ENCODE assay signal across 23 cellular contexts in the genomic region with DNA sequence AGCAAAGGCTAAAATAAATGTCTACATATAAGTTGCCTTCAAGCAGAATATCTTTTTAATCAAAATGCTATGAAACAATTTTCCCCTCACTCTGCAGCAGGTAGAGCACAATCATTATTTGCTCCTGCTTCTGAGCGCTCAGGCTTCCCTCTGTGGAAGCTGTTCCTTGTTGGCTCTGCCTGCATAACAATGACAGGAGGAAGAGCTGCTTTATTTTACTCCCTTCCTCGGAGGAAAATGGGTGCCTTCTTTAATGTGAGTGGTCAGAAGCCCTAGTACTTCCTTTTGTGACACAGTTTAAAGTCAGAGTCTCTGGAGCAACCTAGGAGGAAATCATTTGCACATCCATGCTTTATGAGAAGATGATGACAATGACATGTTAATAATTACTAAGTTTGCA.
DNase-seq lines count a peak whose midpoint lies in the region; ATAC-seq, FAIRE-seq and TF ChIP-seq lines count a peak whose summit lies in the region.
"Had no signal": no experiment of that assay in that cellular context is flagged by ENCODE, and none has a peak within 500 bp of the region (broad histone marks: within the 10 kb centered on the region; RNA-seq: fewer than 3 reads in every experiment).

No MANE protein-coding gene starts in this region.

- no peaks in the 10 kb centered on the region for H3K23me2 ChIP-seq in H1 (ENCODE audit: low read depth, low read length)

- no peak overlapping the region for H3K14ac ChIP-seq in H1 (ENCODE audit: insufficient read length)
- no peak overlapping the region for H3K14ac ChIP-seq in neuronal stem cell (ENCODE audit: low read length)

- no peak overlapping the region for H3K4me3 ChIP-seq in H7 (ENCODE audit: insufficient read depth, low read depth, low read length)
- H3K4me3 ChIP-seq in H1 (ENCODE audit: extremely low read depth in 1 of 4, insufficient read depth in 2 of 4, low read depth in 3 of 4, low read length in 4 of 4), result no peak overlapping the region
- no peak overlapping the region for H3K4me3 ChIP-seq in neuronal stem cell (ENCODE audit: low read length in 2 of 2)
- H3K4me3 ChIP-seq in CD8-positive, alpha-beta T cell (ENCODE audit: low read depth, low read length), result no peak overlapping the region
- H3K4me3 ChIP-seq in GM23248, result no peak overlapping the region
- no peak overlapping the region for H3K4me3 ChIP-seq in CD4-positive, alpha-beta memory T cell (ENCODE audit: low read length in 2 of 2)
- H3K4me3 ChIP-seq: A549; BLaER1 treated with 17β-estradiol and CSF1 and Interleukin-3, amounts not matched to agents 10 nM and 100 nM; GM12878 had no signal

- no peak overlapping the region for H4K8ac ChIP-seq in H1 (ENCODE audit: extremely low read depth, insufficient read depth, low read length)
- no peak overlapping the region for H4K8ac ChIP-seq in neuronal stem cell (ENCODE audit: low read depth, low read length)

- H3K9me3 ChIP-seq in H1 (ENCODE audit: insufficient read depth in 2 of 2, low read depth in 1 of 2, low read length in 1 of 2) (no peaks in the 10 kb centered on the region), neuronal stem cell (replicated peaks in 1 of 2; ENCODE audit: control insufficient read depth in 2 of 2, insufficient read depth in 1 of 2, low read depth in 1 of 2, low read length in 2 of 2) (no peaks in the 10 kb centered on the region), GM23248 (ENCODE audit: low read depth) (no peaks in the 10 kb centered on the region)
- H3K9me3 ChIP-seq in CD8-positive, alpha-beta T cell (ENCODE audit: low read length), result no peaks in the 10 kb centered on the region
- no peaks in the 10 kb centered on the region for H3K9me3 ChIP-seq in CD4-positive, alpha-beta memory T cell (ENCODE audit: control insufficient read depth in 1 of 2, low read length in 2 of 2)
- H3K9me3 ChIP-seq: A549; BE2C; BLaER1 treated with 17β-estradiol and CSF1 and Interleukin-3, amounts not matched to agents 10 nM and 100 nM; Caco-2 had no signal

- no peaks in the 10 kb centered on the region for H3K9me2 ChIP-seq in GM23248 (ENCODE audit: insufficient read depth)

- in situ Hi-C loops in GM23248 (cut with MboI), result no loop called here

- TF ChIP-seq CTCF in H1 (IDR thresholded peaks at IDR 0.05; ENCODE audit: control extremely low read depth in 1 of 3, insufficient read depth in 1 of 3, low read depth in 1 of 3, low read length in 3 of 3), result no peak
- no peak for TF ChIP-seq CTCF in CD8-positive, alpha-beta T cell (IDR thresholded peaks at IDR 0.05)

- H3K23ac ChIP-seq in H1 (ENCODE audit: insufficient read length), result no peak overlapping the region
- no peak overlapping the region for H3K23ac ChIP-seq in neuronal stem cell (ENCODE audit: low read depth, low read length, poor library complexity)

- no peak overlapping the region for H3K27ac ChIP-seq in H1 (ENCODE audit: low read depth, low read length)
- no peak overlapping the region for H3K27ac ChIP-seq in neuronal stem cell (replicated peaks; ENCODE audit: low read length)
- no peak overlapping the region for H3K27ac ChIP-seq in CD8-positive, alpha-beta T cell (ENCODE audit: low read depth, low read length)
- no peak overlapping the region for H3K27ac ChIP-seq in GM23248
- H3K27ac ChIP-seq in CD4-positive, alpha-beta memory T cell (ENCODE audit: low read depth, low read length), result no peak overlapping the region
- H3K27ac ChIP-seq: A549; BLaER1 treated with 17β-estradiol and CSF1 and Interleukin-3, amounts not matched to agents 10 nM and 100 nM had no signal

- no peak overlapping the region for H2AFZ ChIP-seq in H1 (ENCODE audit: low read length)
- H2AFZ ChIP-seq in neuronal stem cell (ENCODE audit: low read length), result peak overlapping the region; percentile 68
- H2AFZ ChIP-seq in GM23248, result no peak overlapping the region

- DNase-seq in H7, result peak; percentile 23
- DNase-seq in H1 (ENCODE audit: low read depth in 1 of 2, low spot score in 2 of 2), result no peak
- DNase-seq in iPS-NIHi7 (ENCODE audit: extremely low spot score), result peak; percentile 24
- no peak for DNase-seq in neuronal stem cell (ENCODE audit: low spot score)
- DNase-seq in CD8-positive, alpha-beta T cell, result no peak
- no peak for DNase-seq in GM23248
- DNase-seq in CD4-positive, alpha-beta memory T cell, result no peak
- DNase-seq: 8988T; ACHN; AML-193; BE2C; Caco-2; CD4-positive, alpha-beta T cell; DMS153; DND-41; HFFc6 had no signal

- intact Hi-C loops in CD8-positive, alpha-beta T cell (cut with DNase I, micrococcal nuclease), result no loop called here
- intact Hi-C loops in CD4-positive, alpha-beta memory T cell (cut with micrococcal nuclease), result no loop called here

- H3K4me2 ChIP-seq in H1 (ENCODE audit: insufficient read depth in 1 of 2, low read depth in 2 of 2, low read length in 2 of 2) (no peak overlapping the region), neuronal stem cell (ENCODE audit: insufficient read depth, low read length, poor library complexity, severe bottlenecking) (no peak overlapping the region), GM23248 (ENCODE audit: unreplicated experiment) (no peak overlapping the region)
- H3K4me2 ChIP-seq: A549; BLaER1 treated with 17β-estradiol and CSF1 and Interleukin-3, amounts not matched to agents 10 nM and 100 nM had no signal

- TF ChIP-seq EP300 in H1 (IDR thresholded peaks at IDR 0.05; ENCODE audit: borderline replicate concordance in 1 of 2, low read depth in 2 of 2, low read length in 2 of 2), result no peak

- no peak for ATAC-seq in CD8-positive, alpha-beta T cell
- ATAC-seq: A549, GM12878, HCT116 had no signal

- H4K20me1 ChIP-seq in H1 (replicated peaks in 1 of 2; ENCODE audit: control insufficient read depth in 1 of 2, insufficient read depth in 2 of 2, low read length in 2 of 2) (no peaks in the 10 kb centered on the region), GM23248 (ENCODE audit: insufficient read depth) (no peaks in the 10 kb centered on the region)
- H4K20me1 ChIP-seq: BLaER1 treated with 17β-estradiol and CSF1 and Interleukin-3, amounts not matched to agents 10 nM and 100 nM had no signal

- WGBS in H1 (ENCODE audit: extremely low coverage in 1 of 2, insufficient coverage in 1 of 2, insufficient read length in 1 of 2, insufficient replicate concordance in 2 of 2, low coverage in 1 of 2, low lambda C conversion rate in 2 of 2, missing lambda C conversion rate in 1 of 2), 2 experiments, result 44% methylated on average over 2 of the region's 2 CpGs; no CpG with 5 or more reads in 1 of the 2 experiments
- no CpG with 5 or more reads among the region's 2 CpGs for WGBS in neuronal stem cell (ENCODE audit: extremely low coverage in 2 of 2, insufficient read length in 2 of 2, insufficient replicate concordance in 1 of 2), 2 donors
- 17 to 24% methylated on average over 2 of the region's 2 CpGs for WGBS in GM23248 (ENCODE audit: low coverage in 1 of 2, low lambda C conversion rate in 2 of 2, missing lambda C conversion rate in 2 of 2), 2 experiments

- no peak overlapping the region for H3K4me3 Mint-ChIP-seq in CD8-positive, alpha-beta T cell
- H3K4me3 Mint-ChIP-seq in CD4-positive, alpha-beta memory T cell, result no peak overlapping the region
- H3K4me3 Mint-ChIP-seq: CD14-positive monocyte; CD4-positive, alpha-beta T cell; HFFc6 had no signal

- POLR2A ChIA-PET in H1 (lab: Charles Lee; ENCODE audit: partially characterized antibody), result no interaction called here
- POLR2A ChIA-PET in CD8-positive, alpha-beta T cell (lab: Charles Lee), result no interaction called here
- POLR2A ChIA-PET in CD4-positive, alpha-beta memory T cell (lab: Charles Lee; ENCODE audit: partially characterized antibody), result no interaction called here

- H3K4me1 Mint-ChIP-seq in CD8-positive, alpha-beta T cell (ENCODE audit: low read depth), result no peaks in the 10 kb centered on the region
- no peaks in the 10 kb centered on the region for H3K4me1 Mint-ChIP-seq in CD4-positive, alpha-beta memory T cell
- H3K4me1 Mint-ChIP-seq: CD14-positive monocyte had no signal

- H2AK5ac ChIP-seq in H1 (ENCODE audit: low read depth, low read length) (no peak overlapping the region), neuronal stem cell (ENCODE audit: low read depth, low read length) (no peak overlapping the region)

- H2BK15ac ChIP-seq in H1 (ENCODE audit: low read length) (no peak overlapping the region), neuronal stem cell (ENCODE audit: low read length) (no peak overlapping the region)

- H3K27me3 ChIP-seq in H7 (ENCODE audit: control insufficient read depth, insufficient read depth, low read length), result no peaks in the 10 kb centered on the region
- H3K27me3 ChIP-seq in H1 (replicated peaks in 1 of 4; ENCODE audit: control insufficient read depth in 3 of 4, extremely low read depth in 1 of 4, insufficient read depth in 3 of 4, low read length in 3 of 4), result no peaks in the 10 kb centered on the region
- no peaks in the 10 kb centered on the region for H3K27me3 ChIP-seq in neuronal stem cell (ENCODE audit: control insufficient read depth in 3 of 3, insufficient read depth in 3 of 3, low read depth in 1 of 3, low read length in 3 of 3)
- no peaks in the 10 kb centered on the region for H3K27me3 ChIP-seq in CD8-positive, alpha-beta T cell (ENCODE audit: insufficient read depth, low read length)
- H3K27me3 ChIP-seq in GM23248 (replicated peaks; ENCODE audit: insufficient read depth), result no peaks in the 10 kb centered on the region
- H3K27me3 ChIP-seq in CD4-positive, alpha-beta memory T cell (ENCODE audit: insufficient read depth, low read length), result no peaks in the 10 kb centered on the region
- H3K27me3 ChIP-seq: BE2C; BLaER1 treated with 17β-estradiol and CSF1 and Interleukin-3, amounts not matched to agents 10 nM and 100 nM had no signal

- H2BK12ac ChIP-seq in H1 (ENCODE audit: low read depth, low read length) (no peak overlapping the region), neuronal stem cell (ENCODE audit: low read length) (no peak overlapping the region)

- H3K36me3 Mint-ChIP-seq in CD8-positive, alpha-beta T cell, result no peaks in the 10 kb centered on the region
- no peaks in the 10 kb centered on the region for H3K36me3 Mint-ChIP-seq in CD4-positive, alpha-beta memory T cell
- H3K36me3 Mint-ChIP-seq: CD14-positive monocyte had no signal

- no peak overlapping the region for H3K27ac Mint-ChIP-seq in CD8-positive, alpha-beta T cell
- no peak overlapping the region for H3K27ac Mint-ChIP-seq in CD4-positive, alpha-beta memory T cell
- H3K27ac Mint-ChIP-seq: CD14-positive monocyte; CD4-positive, alpha-beta T cell; HFFc6 had no signal

- H3K79me2 ChIP-seq in H1 (ENCODE audit: control insufficient read depth in 1 of 2, insufficient read depth in 2 of 2, low read length in 2 of 2) (no peaks in the 10 kb centered on the region), GM23248 (ENCODE audit: insufficient read depth) (no peaks in the 10 kb centered on the region)

- peak; percentile 45 for FAIRE-seq in H1 (lab: Jason Lieb, UNC)
- FAIRE-seq: A549, G401.6, GM12878, H54 had no signal

- H3K27me3 Mint-ChIP-seq in CD8-positive, alpha-beta T cell (ENCODE audit: low read depth), result no peaks in the 10 kb centered on the region
- no peaks in the 10 kb centered on the region for H3K27me3 Mint-ChIP-seq in CD4-positive, alpha-beta memory T cell
- H3K27me3 Mint-ChIP-seq: CD4-positive, alpha-beta T cell had no signal

- no peak overlapping the region for H4K91ac ChIP-seq in H1 (replicated peaks; ENCODE audit: insufficient read length, low read length)
- H4K91ac ChIP-seq in neuronal stem cell (ENCODE audit: low read depth, low read length, poor library complexity), result no peak overlapping the region

- H3K36me3 ChIP-seq in H7 (replicated peaks; ENCODE audit: control insufficient read depth, insufficient read depth, low read length) (no peaks in the 10 kb centered on the region), H1 (ENCODE audit: control insufficient read depth in 2 of 4, insufficient read depth in 4 of 4, low read length in 3 of 4) (no peaks in the 10 kb centered on the region), neuronal stem cell (replicated peaks in 1 of 2; ENCODE audit: control insufficient read depth in 2 of 2, insufficient read depth in 2 of 2, low read length in 2 of 2) (no peaks in the 10 kb centered on the region), GM23248 (ENCODE audit: low read depth) (no peaks in the 10 kb centered on the region)
- H3K36me3 ChIP-seq in CD8-positive, alpha-beta T cell (ENCODE audit: insufficient read depth, low read length), result no peaks in the 10 kb centered on the region
- no peaks in the 10 kb centered on the region for H3K36me3 ChIP-seq in CD4-positive, alpha-beta memory T cell (ENCODE audit: insufficient read depth, low read length)
- H3K36me3 ChIP-seq: BE2C; BLaER1 treated with 17β-estradiol and CSF1 and Interleukin-3, amounts not matched to agents 10 nM and 100 nM had no signal

- no peaks in the 10 kb centered on the region for H3F3A ChIP-seq in GM23248 (ENCODE audit: insufficient read depth)

- H3K9ac ChIP-seq in H1 (replicated peaks in 1 of 4; ENCODE audit: extremely low read depth in 1 of 4, low read depth in 3 of 4, low read length in 3 of 4), result no peak overlapping the region
- no peak overlapping the region for H3K9ac ChIP-seq in neuronal stem cell (ENCODE audit: low read depth, low read length, poor library complexity)
- H3K9ac ChIP-seq in GM23248, result no peak overlapping the region
- H3K9ac ChIP-seq: BLaER1 treated with 17β-estradiol and CSF1 and Interleukin-3, amounts not matched to agents 10 nM and 100 nM had no signal

- no peak for TF ChIP-seq RAD21 in H1 (IDR thresholded peaks at IDR 0.05 in 1 of 2, conservative IDR thresholded peaks at IDR 0.05 in 1 of 2; ENCODE audit: low read depth in 2 of 2, low read length in 2 of 2)

- TF ChIP-seq POLR2A in H1 (IDR thresholded peaks at IDR 0.05; ENCODE audit: control extremely low read depth in 1 of 2, low read depth in 2 of 2, low read length in 2 of 2), result no peak

- H3K4me1 ChIP-seq in H1 (replicated peaks in 1 of 4; ENCODE audit: control insufficient read depth in 3 of 4, insufficient read depth in 4 of 4, low read length in 3 of 4) (no peaks in the 10 kb centered on the region), neuronal stem cell (ENCODE audit: control insufficient read depth in 2 of 2, insufficient read depth in 1 of 2, low read depth in 1 of 2, low read length in 2 of 2) (peaks cover 2 to 10% of the 10 kb centered on the region in 2 donors), GM23248 (ENCODE audit: insufficient read depth) (no peaks in the 10 kb centered on the region)
- no peaks in the 10 kb centered on the region for H3K4me1 ChIP-seq in CD8-positive, alpha-beta T cell (ENCODE audit: insufficient read depth, low read length)
- no peaks in the 10 kb centered on the region for H3K4me1 ChIP-seq in CD4-positive, alpha-beta memory T cell (ENCODE audit: insufficient read depth, low read length)
- H3K4me1 ChIP-seq: A549, BE2C, Caco-2 had no signal

- CTCF ChIA-PET in H1 (lab: Charles Lee; ENCODE audit: partially characterized antibody), result interaction anchor here (1.1 to 1.7 kb wide), 2 partner anchors 11 to 72 kb away, joined by 3 to 4 read pairs; no protein-coding TSS in a partner anchor
- CTCF ChIA-PET in CD8-positive, alpha-beta T cell (lab: Charles Lee), result interaction anchor here (0.5 kb wide), 1 partner anchor 9 kb away, joined by 3 read pairs; no protein-coding TSS in a partner anchor
- CTCF ChIA-PET in CD4-positive, alpha-beta memory T cell (lab: Charles Lee; ENCODE audit: partially characterized antibody), result no interaction called here

- H3K79me1 ChIP-seq in H1 (ENCODE audit: low read depth, low read length), result no peaks in the 10 kb centered on the region
- no peaks in the 10 kb centered on the region for H3K79me1 ChIP-seq in neuronal stem cell (ENCODE audit: low read depth, low read length)

- H3K4ac ChIP-seq in H1 (replicated peaks; ENCODE audit: insufficient read length, low read depth, low read length), result no peak overlapping the region
- no peak overlapping the region for H3K4ac ChIP-seq in neuronal stem cell (ENCODE audit: low read length)

- peaks cover 30% of the 10 kb centered on the region for H3K9me3 Mint-ChIP-seq in CD8-positive, alpha-beta T cell
- peaks cover 4 to 41% (median 23%) of the 10 kb centered on the region in 8 donors for H3K9me3 Mint-ChIP-seq in CD4-positive, alpha-beta memory T cell

- H3K56ac ChIP-seq in H1 (replicated peaks; ENCODE audit: insufficient read length, low read depth, low read length), result no peak overlapping the region

- H3K18ac ChIP-seq in H1 (ENCODE audit: extremely low read depth, low read length) (no peak overlapping the region), neuronal stem cell (ENCODE audit: low read length) (no peak overlapping the region)

- H2BK5ac ChIP-seq in H1 (ENCODE audit: low read depth, low read length) (no peak overlapping the region), neuronal stem cell (ENCODE audit: low read length) (no peak overlapping the region)

- no peak overlapping the region for H2BK20ac ChIP-seq in H1 (ENCODE audit: low read length)

- H2BK120ac ChIP-seq in H1 (replicated peaks; ENCODE audit: low read depth, low read length) (no peak overlapping the region), neuronal stem cell (ENCODE audit: low read depth, low read length) (no peak overlapping the region)

- no peak overlapping the region for H4K5ac ChIP-seq in H1 (ENCODE audit: insufficient read length, low read depth, low read length)

Comparison
In these comparisons a context has a peak if more than half of its experiments do, and no peak if none do; other contexts are left out.
1. DNase-seq: peak in H7 (single experiment) and iPS-NIHi7 (single experiment); none in H1 (0 of 2), neuronal stem cell (single experiment), CD8-positive, alpha-beta T cell (0 of 7), GM23248 (single experiment) and CD4-positive, alpha-beta memory T cell (0 of 5).